Comparison of ENCODE assay signal across 17 cellular contexts in genomic region chr16:70301121-70301520, GRCh38. TPM values are rescaled to one million over a fixed set of nuclear protein-coding genes. Genes with fewer than 3 reads are reported as not detected.
DNase-seq lines count a peak whose midpoint lies in the region; ATAC-seq and TF ChIP-seq lines count a peak whose summit lies in the region.
"Had no signal": no experiment of that assay in that cellular context is flagged by ENCODE, and none has a peak within 500 bp of the region (broad histone marks: within the 10 kb centered on the region; RNA-seq: fewer than 3 reads in every experiment).

No MANE protein-coding gene starts in this region.

- H3K9me3 Mint-ChIP-seq in CD4-positive, alpha-beta T cell, result peaks cover 2% of the 10 kb centered on the region
- H3K9me3 Mint-ChIP-seq in CD8-positive, alpha-beta memory T cell, result peaks cover 0 to 8% (median 4%) of the 10 kb centered on the region in 5 donors
- H3K9me3 Mint-ChIP-seq in activated T-helper 17 cell treated with anti-CD3 and anti-CD28 coated beads, Interleukin-2, amount 50 U/mL, for 72 hours, result peaks cover 10% of the 10 kb centered on the region
- peaks cover 0 to 9% of the 10 kb centered on the region in 2 donors for H3K9me3 Mint-ChIP-seq in natural killer cell

- H3K4me3 ChIP-seq in CD8-positive, alpha-beta memory T cell (ENCODE audit: low read length), result no peak overlapping the region
- H3K4me3 ChIP-seq: cardiac muscle cell, esophagus muscularis mucosa, left lung, skin epidermis had no signal

- H3K27me3 ChIP-seq in CD4-positive, alpha-beta T cell (ENCODE audit: control insufficient read depth, insufficient read depth, low read length), result no peaks in the 10 kb centered on the region
- no peaks in the 10 kb centered on the region for H3K27me3 ChIP-seq in CD8-positive, alpha-beta memory T cell (ENCODE audit: insufficient read depth, low read length, poor library complexity, severe bottlenecking)
- H3K27me3 ChIP-seq: cardiac muscle cell, esophagus muscularis mucosa, left lung had no signal

- ATAC-seq in CD4-positive, alpha-beta T cell (ENCODE audit: poor library complexity), result no peak
- ATAC-seq in activated T-helper 17 cell treated with anti-CD3 and anti-CD28 coated beads, Interleukin-2, amount 50 U/mL, for 72 hours (replicated peaks), result no peak
- ATAC-seq in natural killer cell, result no peak
- ATAC-seq: left lung had no signal

- peaks cover 55% of the 10 kb centered on the region for H3K4me1 Mint-ChIP-seq in CD4-positive, alpha-beta T cell (ENCODE audit: low read depth)
- peaks cover 43 to 64% (median 63%) of the 10 kb centered on the region in 3 donors for H3K4me1 Mint-ChIP-seq in CD8-positive, alpha-beta memory T cell
- peaks cover 39% of the 10 kb centered on the region for H3K4me1 Mint-ChIP-seq in activated T-helper 17 cell treated with anti-CD3 and anti-CD28 coated beads, Interleukin-2, amount 50 U/mL, for 72 hours
- peaks cover 48 to 51% of the 10 kb centered on the region in 2 donors for H3K4me1 Mint-ChIP-seq in natural killer cell

- CTCF ChIA-PET in CD4-positive, alpha-beta T cell (lab: Charles Lee), result no interaction called here
- CTCF ChIA-PET in CD8-positive, alpha-beta memory T cell (lab: Charles Lee), result interaction anchor here (0.9 kb wide), 1 partner anchor 12 kb away, joined by 3 read pairs; the partner anchor contains the start of gene AARS1

- peak overlapping the region; percentile 96 for H3K4me3 Mint-ChIP-seq in CD4-positive, alpha-beta T cell
- peak overlapping the region in 6 of 7 donors; percentile 89 to 98 (median 96) for H3K4me3 Mint-ChIP-seq in CD8-positive, alpha-beta memory T cell
- peak overlapping the region; percentile 94 for H3K4me3 Mint-ChIP-seq in activated T-helper 17 cell treated with anti-CD3 and anti-CD28 coated beads, Interleukin-2, amount 50 U/mL, for 72 hours
- H3K4me3 Mint-ChIP-seq in natural killer cell, result peak overlapping the region; percentile 90

- peak overlapping the region; percentile 98 for H3K27ac Mint-ChIP-seq in CD4-positive, alpha-beta T cell
- H3K27ac Mint-ChIP-seq in CD8-positive, alpha-beta memory T cell, result peak overlapping the region; percentile 68 to 99 (median 86)
- no peak overlapping the region for H3K27ac Mint-ChIP-seq in activated T-helper 17 cell treated with anti-CD3 and anti-CD28 coated beads, Interleukin-2, amount 50 U/mL, for 72 hours
- peak overlapping the region; percentile 93 to 97 for H3K27ac Mint-ChIP-seq in natural killer cell

- peaks cover 25% of the 10 kb centered on the region for H3K4me1 ChIP-seq in CD8-positive, alpha-beta memory T cell (ENCODE audit: insufficient read depth, low read length)

- no peaks in the 10 kb centered on the region for H3K36me3 ChIP-seq in CD8-positive, alpha-beta memory T cell (ENCODE audit: insufficient read depth, low read length)
- H3K36me3 ChIP-seq: cardiac muscle cell, left lung had no signal

- POLR2A ChIA-PET in CD4-positive, alpha-beta T cell (lab: Charles Lee), result interaction anchor here (4.7 kb wide), 1 partner anchor 13 kb away, joined by 100 read pairs; the partner anchor contains the start of gene AARS1
- POLR2A ChIA-PET in CD8-positive, alpha-beta memory T cell (lab: Charles Lee), result interaction anchor here (0.7 kb wide), 1 partner anchor 48 kb away, joined by 6 read pairs; no protein-coding TSS in a partner anchor

- no peaks in the 10 kb centered on the region for H3K9me3 ChIP-seq in CD4-positive, alpha-beta T cell (ENCODE audit: control insufficient read depth, low read length)
- H3K9me3 ChIP-seq in CD8-positive, alpha-beta memory T cell (ENCODE audit: low read length), result no peaks in the 10 kb centered on the region

- DNase-seq in CD4-positive, alpha-beta T cell, result no peak
- DNase-seq in CD8-positive, alpha-beta memory T cell, result no peak
- DNase-seq in natural killer cell, result no peak
- DNase-seq in D341Med (ENCODE audit: low spot score), result no peak
- no peak for DNase-seq in T-helper 9 cell
- no peak for DNase-seq in activated CD4-positive, CD25-positive, alpha-beta regulatory T cell treated with anti-CD3 and anti-CD28 coated beads, Interleukin-2, amount 50 U/mL, for 72 hours
- DNase-seq: left lung; NCI-H1092 treated with DMSO at 0.1 percent for 48 hours; NCI-H2081 treated with DMSO at 0.1 percent for 48 hours; NCI-H510A; stimulated activated CD4-positive, alpha-beta T cell treated with anti-CD3 and anti-CD28 coated beads, Interleukin-4, amount 100 ng/mL, for 1 hour; SW 1271 had no signal

- intact Hi-C loops in CD4-positive, alpha-beta T cell (cut with DNase I, micrococcal nuclease), result no loop called here
- intact Hi-C loops in natural killer cell (cut with micrococcal nuclease), result no loop called here

- no peaks in the 10 kb centered on the region for H3K27me3 Mint-ChIP-seq in CD4-positive, alpha-beta T cell
- no peaks in the 10 kb centered on the region for H3K27me3 Mint-ChIP-seq in CD8-positive, alpha-beta memory T cell
- no peaks in the 10 kb centered on the region for H3K27me3 Mint-ChIP-seq in activated T-helper 17 cell treated with anti-CD3 and anti-CD28 coated beads, Interleukin-2, amount 50 U/mL, for 72 hours
- H3K27me3 Mint-ChIP-seq in natural killer cell (ENCODE audit: low read depth in 2 of 2), result no peaks in the 10 kb centered on the region

- no peak for TF ChIP-seq CTCF in CD4-positive, alpha-beta T cell (IDR thresholded peaks at IDR 0.05)
- no peak for TF ChIP-seq CTCF in natural killer cell (IDR thresholded peaks at IDR 0.05)

- H3K27ac ChIP-seq in CD4-positive, alpha-beta T cell (ENCODE audit: low read depth, low read length), result no peak overlapping the region
- no peak overlapping the region for H3K27ac ChIP-seq in CD8-positive, alpha-beta memory T cell (ENCODE audit: low read depth, low read length)
- H3K27ac ChIP-seq: cardiac muscle cell, left lung, skin epidermis, VCaP had no signal

- H3K36me3 Mint-ChIP-seq in CD4-positive, alpha-beta T cell (ENCODE audit: low read depth), result peaks cover 52% of the 10 kb centered on the region
- H3K36me3 Mint-ChIP-seq in CD8-positive, alpha-beta memory T cell, result peaks cover 11 to 35% (median 17%) of the 10 kb centered on the region in 3 donors
- peaks cover 48% of the 10 kb centered on the region for H3K36me3 Mint-ChIP-seq in activated T-helper 17 cell treated with anti-CD3 and anti-CD28 coated beads, Interleukin-2, amount 50 U/mL, for 72 hours (ENCODE audit: low read depth)
- H3K36me3 Mint-ChIP-seq in natural killer cell, result peaks cover 13% of the 10 kb centered on the region

RNA-seq across cellular contexts. Expression of gene DDX19B, which starts 2.1 kb away (rescaled TPM):
- total RNA-seq in CD4-positive, alpha-beta T cell, result 10 to 100 TPM; 23.0 TPM
- 10 to 100 TPM; 36.0 to 38.8 TPM for total RNA-seq in CD8-positive, alpha-beta memory T cell
- 52.9 TPM for polyA plus RNA-seq in CD8-positive, alpha-beta memory T cell
- 10 to 100 TPM; 35.2 to 35.4 TPM for total RNA-seq in activated T-helper 17 cell treated with anti-CD3 and anti-CD28 coated beads, Interleukin-2, amount 50 U/mL, for 72 hours
- 10 to 100 TPM; 39.9 to 52.6 (median 48.8) TPM for total RNA-seq in natural killer cell

RNA-seq across cellular contexts. Expression of gene AARS1, which starts 11.8 kb away (rescaled TPM):
- 10 to 100 TPM; 10.3 to 11.1 TPM for total RNA-seq in CD4-positive, alpha-beta T cell
- 100 to 1,000 TPM; 135 to 136 TPM for total RNA-seq in CD8-positive, alpha-beta memory T cell
- 38.6 TPM for polyA plus RNA-seq in CD8-positive, alpha-beta memory T cell
- total RNA-seq in activated T-helper 17 cell treated with anti-CD3 and anti-CD28 coated beads, Interleukin-2, amount 50 U/mL, for 72 hours, result 10 to 100 TPM; 52.1 to 80.6 TPM
- 10 to 100 TPM; 19.8 to 29.9 (median 26.1) TPM for total RNA-seq in natural killer cell

RNA-seq across cellular contexts. Expression of gene DDX19A, which starts 45.6 kb away (rescaled TPM):
- 10 to 100 TPM; 57.1 to 57.3 TPM for total RNA-seq in CD4-positive, alpha-beta T cell
- total RNA-seq in CD8-positive, alpha-beta memory T cell, result 10 to 100 TPM; 73.6 to 76.1 TPM
- 45.3 TPM for polyA plus RNA-seq in CD8-positive, alpha-beta memory T cell
- 10 to 100 TPM; 40.3 to 52.6 TPM for total RNA-seq in activated T-helper 17 cell treated with anti-CD3 and anti-CD28 coated beads, Interleukin-2, amount 50 U/mL, for 72 hours
- 10 to 100 TPM; 46.5 to 55.3 (median 53.4) TPM for total RNA-seq in natural killer cell

RNA-seq across cellular contexts. Expression of gene EXOSC6, which starts 49.4 kb away (rescaled TPM):
- total RNA-seq in CD4-positive, alpha-beta T cell, result 10 to 100 TPM; 27.8 to 28.2 TPM
- total RNA-seq in CD8-positive, alpha-beta memory T cell, result 10 to 100 TPM; 43.1 to 44.5 TPM
- polyA plus RNA-seq in CD8-positive, alpha-beta memory T cell, result 14.3 TPM
- total RNA-seq in activated T-helper 17 cell treated with anti-CD3 and anti-CD28 coated beads, Interleukin-2, amount 50 U/mL, for 72 hours, result 10 to 100 TPM; 19.2 to 33.6 TPM
- total RNA-seq in natural killer cell, result 10 to 100 TPM; 26.4 to 27.6 (median 27.3) TPM
